ENCODE assay signal across 25 cellular contexts in genomic region chr16:725041-725376, GRCh38. TPM values are rescaled to one million over a fixed set of nuclear protein-coding genes. Genes with fewer than 3 reads are reported as not detected.
A peak's percentile ranks its signal among the peaks of the same experiment; 100 is the strongest.
DNase-seq lines count a peak whose midpoint lies in the region; ATAC-seq, FAIRE-seq and TF ChIP-seq lines count a peak whose summit lies in the region.
"Had no signal": no experiment of that assay in that cellular context is flagged by ENCODE, and none has a peak within 500 bp of the region (broad histone marks: within the 10 kb centered on the region; RNA-seq: fewer than 3 reads in every experiment).

No MANE protein-coding gene starts in this region.

- BruUV-seq in K562 (replicated peaks; lab: Mats Ljungman, UMichigan): no TSS peak

- H3K79me2 ChIP-seq in Karpas-422 (ENCODE audit: low read length): peaks cover 32% of the 10 kb centered on the region
- peaks cover 57% of the 10 kb centered on the region for H3K79me2 ChIP-seq in K562 (ENCODE audit: control insufficient read depth, insufficient read depth, low read length)

- H3K9me1 ChIP-seq in K562 (ENCODE audit: control insufficient read depth, insufficient read depth, low read length): no peaks in the 10 kb centered on the region

- DNase-seq in CD4-positive, CD25-positive, alpha-beta regulatory T cell: no peak
- DNase-seq in Karpas-422 (no peak), K562 (ENCODE audit: extremely low read depth in 1 of 4, low spot score in 3 of 4) (no peak), DMS53 treated with DMSO at 0.1 percent for 48 hours (lab: John Stamatoyannopoulos, UW; ENCODE audit: unreplicated experiment) (no peak), left lung (no peak), nucleus accumbens (lab: John Stamatoyannopoulos, UW) (no peak), GM03348 (ENCODE audit: low spot score) (no peak)
- no peak for DNase-seq in stimulated activated naive B cell treated with anti-CD40 and anti-IgM and Interleukin-4, amounts not matched to agents 10 μg/mL and 1 μg/mL and 100 μg/mL, for 72 hours
- DNase-seq: AML-193; Caco-2; DMS 273 treated with DMSO at 0.1 percent for 48 hours; DND-41; KG1; NCI-H1105 treated with DMSO at 0.1 percent for 48 hours; NCI-H1694; NCI-H2081; NCI-H524; NCI-H774; NK-92 treated with Interleukin-12 subunit alpha and Interleukin-12 subunit beta, amount 100 ng/mL, for 24 hours; Peyer's patch had no signal

- no peaks in the 10 kb centered on the region for H3K27me3 Mint-ChIP-seq in CD4-positive, CD25-positive, alpha-beta regulatory T cell
- H3K27me3 Mint-ChIP-seq in stimulated activated naive B cell treated with anti-CD40 and anti-IgM and Interleukin-4, amounts not matched to agents 10 μg/mL and 1 μg/mL and 100 μg/mL, for 72 hours: no peaks in the 10 kb centered on the region

- no peak overlapping the region for H3K4me3 ChIP-seq in CD4-positive, CD25-positive, alpha-beta regulatory T cell (ENCODE audit: low read depth, low read length)
- H3K4me3 ChIP-seq in Karpas-422 (ENCODE audit: low read length) (peak overlapping the region; percentile 73; the same call in 1 of the 2 replicates), K562 (no peak overlapping the region), left lung (no peak overlapping the region)
- H3K4me3 ChIP-seq: GM23338, HAP-1, Peyer's patch, SJSA1 had no signal

- H3K4me2 ChIP-seq in Karpas-422 (ENCODE audit: low read depth, low read length, poor library complexity, severe bottlenecking) (peak overlapping the region; percentile 89), K562 (ENCODE audit: insufficient read depth, low read length) (no peak overlapping the region)
- H3K4me2 ChIP-seq: GM23338 had no signal

- H2AFZ ChIP-seq in Karpas-422 (ENCODE audit: low read length) (no peak overlapping the region), K562 (ENCODE audit: low read depth, low read length) (no peak overlapping the region)
- H2AFZ ChIP-seq: GM23338 had no signal

- no peak for ATAC-seq in CD4-positive, CD25-positive, alpha-beta regulatory T cell (ENCODE audit: low read depth in 2 of 2)
- ATAC-seq in K562 (no peak), left lung (no peak)
- ATAC-seq in stimulated activated naive B cell treated with anti-CD40 and anti-IgM and Interleukin-4, amounts not matched to agents 10 μg/mL and 1 μg/mL and 100 μg/mL, for 72 hours (replicated peaks): no peak
- ATAC-seq: GM23338, Right ventricle myocardium inferior had no signal

- H3K36me3 Mint-ChIP-seq in CD4-positive, CD25-positive, alpha-beta regulatory T cell: no peaks in the 10 kb centered on the region
- H3K36me3 Mint-ChIP-seq in stimulated activated naive B cell treated with anti-CD40 and anti-IgM and Interleukin-4, amounts not matched to agents 10 μg/mL and 1 μg/mL and 100 μg/mL, for 72 hours: peaks cover 0 to 6% of the 10 kb centered on the region in 2 donors

- H3K9ac ChIP-seq in Karpas-422 (ENCODE audit: low read length): peak overlapping the region; percentile 75
- peak overlapping the region in 1 of 2 experiments; percentile 59; a peak in 2 of 4 replicates for H3K9ac ChIP-seq in K562 (ENCODE audit: insufficient read depth in 1 of 2, low read depth in 2 of 2, low read length in 2 of 2)

- H3K4me1 ChIP-seq in CD4-positive, CD25-positive, alpha-beta regulatory T cell (ENCODE audit: control insufficient read depth, insufficient read depth, low read length, poor library complexity, severe bottlenecking): peaks cover 49% of the 10 kb centered on the region
- H3K4me1 ChIP-seq in Karpas-422 (ENCODE audit: low read length): peaks cover 82% of the 10 kb centered on the region
- peaks cover 15 to 97% of the 10 kb centered on the region in 2 experiments for H3K4me1 ChIP-seq in K562 (replicated peaks in 1 of 2; ENCODE audit: control insufficient read depth in 2 of 2, insufficient read depth in 2 of 2, low read length in 2 of 2)
- peaks cover 16 to 48% of the 10 kb centered on the region in 2 donors for H3K4me1 ChIP-seq in left lung

- H3K27me3 ChIP-seq in CD4-positive, CD25-positive, alpha-beta regulatory T cell (ENCODE audit: control insufficient read depth, insufficient read depth, low read length): no peaks in the 10 kb centered on the region
- no peaks in the 10 kb centered on the region for H3K27me3 ChIP-seq in Karpas-422 (ENCODE audit: low read length)
- no peaks in the 10 kb centered on the region for H3K27me3 ChIP-seq in K562 (ENCODE audit: control insufficient read depth in 2 of 2, insufficient read depth in 2 of 2, low read length in 2 of 2)
- peaks cover 0 to 51% of the 10 kb centered on the region in 2 donors for H3K27me3 ChIP-seq in left lung

- H3K4me1 Mint-ChIP-seq in CD4-positive, CD25-positive, alpha-beta regulatory T cell: peaks cover 0 to 28% (median 1%) of the 10 kb centered on the region in 4 donors
- peaks cover 16 to 42% of the 10 kb centered on the region in 2 donors for H3K4me1 Mint-ChIP-seq in stimulated activated naive B cell treated with anti-CD40 and anti-IgM and Interleukin-4, amounts not matched to agents 10 μg/mL and 1 μg/mL and 100 μg/mL, for 72 hours

- FAIRE-seq in K562 (lab: Jason Lieb, UNC): no peak
- FAIRE-seq: GM12892 had no signal

- H3K36me3 ChIP-seq in CD4-positive, CD25-positive, alpha-beta regulatory T cell (ENCODE audit: control insufficient read depth, insufficient read depth, low read length): no peaks in the 10 kb centered on the region
- H3K36me3 ChIP-seq in Karpas-422 (ENCODE audit: insufficient read depth, low read length) (0 out of 2 replicates have a peak, but pooled peaks cover 3% of the 10 kb centered on the region), K562 (ENCODE audit: control insufficient read depth, insufficient read depth, low read length) (peaks cover 21% of the 10 kb centered on the region; the same call in 1 of the 3 replicates), left lung (peaks cover 0 to 7% of the 10 kb centered on the region in 2 donors)

- H3K4me3 Mint-ChIP-seq in CD4-positive, CD25-positive, alpha-beta regulatory T cell: peak overlapping the region; percentile 47 to 76 (median 54)
- H3K4me3 Mint-ChIP-seq in stimulated activated naive B cell treated with anti-CD40 and anti-IgM and Interleukin-4, amounts not matched to agents 10 μg/mL and 1 μg/mL and 100 μg/mL, for 72 hours: no peak overlapping the region
- H3K4me3 Mint-ChIP-seq: GM23338 had no signal

- H3K9me3 ChIP-seq in CD4-positive, CD25-positive, alpha-beta regulatory T cell (ENCODE audit: control insufficient read depth in 2 of 2, low read length in 2 of 2): no peaks in the 10 kb centered on the region
- H3K9me3 ChIP-seq in Karpas-422 (ENCODE audit: low read length): no peaks in the 10 kb centered on the region
- H3K9me3 ChIP-seq in K562 (replicated peaks; ENCODE audit: control insufficient read depth, insufficient read depth, low read depth, low read length): no peaks in the 10 kb centered on the region
- no peaks in the 10 kb centered on the region for H3K9me3 ChIP-seq in left lung
- H3K9me3 ChIP-seq: Caco-2, HAP-1, Peyer's patch had no signal

- in situ Hi-C loops in K562 (cut with MboI): no loop called here

- no peak for TF ChIP-seq RAD21 in K562 (CRISPR knock-in tag; conservative IDR thresholded peaks at IDR 0.05 in 1 of 2, IDR thresholded peaks at IDR 0.05 in 1 of 2)

- TF ChIP-seq CTCF in K562 (IDR thresholded peaks at IDR 0.05 in 2 of 3, conservative IDR thresholded peaks at IDR 0.05 in 1 of 3; ENCODE audit: insufficient read depth in 2 of 3, low read depth in 1 of 3, low read length in 3 of 3) (no peak), left lung (IDR thresholded peaks at IDR 0.05) (no peak)

- H3K9me2 ChIP-seq in Karpas-422 (replicated peaks; ENCODE audit: insufficient read depth, low read length): no peaks in the 10 kb centered on the region

- TF ChIP-seq EP300 in K562 (IDR thresholded peaks at IDR 0.05; ENCODE audit: low read length): no peak

- TF ChIP-seq POLR2A in K562 (conservative IDR thresholded peaks at IDR 0.05): no peak; the same call in 1 of the 2 replicates

- intact Hi-C loops in K562 (cut with micrococcal nuclease): no loop called here
- intact Hi-C loops in left lung (cut with DNase I): no loop called here

- H3K9me3 Mint-ChIP-seq in CD4-positive, CD25-positive, alpha-beta regulatory T cell: no peaks in the 10 kb centered on the region
- H3K9me3 Mint-ChIP-seq in stimulated activated naive B cell treated with anti-CD40 and anti-IgM and Interleukin-4, amounts not matched to agents 10 μg/mL and 1 μg/mL and 100 μg/mL, for 72 hours: no peaks in the 10 kb centered on the region
- H3K9me3 Mint-ChIP-seq: GM23338 had no signal

- 70% methylated on average over 4 of the region's 7 CpGs for WGBS in K562 (ENCODE audit: insufficient coverage, low coverage, missing lambda C conversion rate)

- POLR2A ChIA-PET in K562 (lab: Yijun Ruan, JAX): interaction anchor here (0.5 to 4.5 kb wide), 6 partner anchors 9 to 47 kb away, joined by 3 to 25 read pairs (median 3); partner anchors contain the start of genes CIAO3 and METRN

- H4K20me1 ChIP-seq in Karpas-422 (ENCODE audit: insufficient read depth, low read depth, low read length) (peaks cover 8% of the 10 kb centered on the region), K562 (replicated peaks; ENCODE audit: control insufficient read depth, insufficient read depth, low read length) (no peaks in the 10 kb centered on the region; the same call in 1 of the 2 replicates)

- no peak overlapping the region for H3K27ac ChIP-seq in CD4-positive, CD25-positive, alpha-beta regulatory T cell (ENCODE audit: insufficient read depth, low read length, poor library complexity, severe bottlenecking)
- peak overlapping the region; percentile 91 for H3K27ac ChIP-seq in Karpas-422 (ENCODE audit: low read length)
- no peak overlapping the region for H3K27ac ChIP-seq in K562 (ENCODE audit: extremely low read depth, low read depth, low read length)
- H3K27ac ChIP-seq in left lung: no peak overlapping the region
- H3K27ac ChIP-seq: SJSA1 had no signal

- H3K27ac Mint-ChIP-seq in CD4-positive, CD25-positive, alpha-beta regulatory T cell: no peak overlapping the region
- H3K27ac Mint-ChIP-seq in stimulated activated naive B cell treated with anti-CD40 and anti-IgM and Interleukin-4, amounts not matched to agents 10 μg/mL and 1 μg/mL and 100 μg/mL, for 72 hours: peak overlapping the region; percentile 80
- H3K27ac Mint-ChIP-seq: GM23338 had no signal

- CTCF ChIA-PET in K562 (lab: Yijun Ruan, JAX; ENCODE audit: low intra/inter-chr PET ratio): no interaction called here

RNA-seq across cellular contexts. Expression of gene CCDC78, which starts 1.2 kb away (rescaled TPM):
- 2.5 TPM for total RNA-seq in CD4-positive, CD25-positive, alpha-beta regulatory T cell
- polyA plus RNA-seq in CD4-positive, CD25-positive, alpha-beta regulatory T cell: under 1 TPM; 0.37 to 0.70 (median 0.43) TPM
- 29.4 and 110 TPM in 2 replicates for total RNA-seq in Karpas-422 (2014; rRNA removed; shearing (Covaris generic); ENCODE audit: low replicate concordance)
- total RNA-seq in K562 (2011; cell fraction: chromatin; rRNA removed; ENCODE audit: low replicate concordance): 12.8 and 51.1 TPM in 2 replicates
- total RNA-seq in K562 (2011; cell fraction: nucleolus; rRNA removed): 36.0 and 37.1 TPM in 2 replicates
- total RNA-seq in K562 (2011; cell fraction: nucleoplasm; rRNA removed): 14.0 and 15.0 TPM in 2 replicates
- total RNA-seq in K562 (2014; rRNA removed) (5.7 and 10.6 TPM in 2 replicates), K562 (2014; rRNA removed; fragmentation: Illumina TruSeq; extraction: Trizol) (0.57 and 0.76 TPM in 2 replicates), K562 (2015; rRNA removed; fragmentation: Illumina TruSeq; extraction: Trizol) (2.9 and 3.1 TPM in 2 replicates), K562 (2021) (13.4 and 14.4 TPM in 2 replicates), left lung (10 to 100 TPM in 1 of 2 donors, under 1 TPM in 1; 0.96 to 13.7 TPM)
- polyA plus RNA-seq in K562 (2011; rRNA removed) (3.0 and 5.9 TPM in 2 replicates), K562 (2014; fragmentation: Illumina TruSeq; extraction: Trizol) (2.6 and 2.8 TPM in 2 replicates), K562 (2014; fragmentation: Nextera tagmentation; extraction: Ambion mirVana) (under 1 TPM; 0.24 to 0.29 TPM), K562 (2014; rRNA removed) (17.7 and 20.6 TPM in 2 replicates)
- 2.5 and 5.1 TPM in 2 replicates for polyA plus RNA-seq in K562 (2011; cell fraction: cytosol; rRNA removed)
- polyA plus RNA-seq in K562 (2011; cell fraction: nucleus; rRNA removed): 66.9 and 107 TPM in 2 replicates
- 6.2 and 9.5 TPM in 2 replicates for polyA plus RNA-seq in K562 (2012)
- 0.39 TPM in 2 replicates for polyA minus RNA-seq in K562 (2011; rRNA and poly(A)+ RNA removed)
- not detected in 2 replicates for polyA minus RNA-seq in K562 (2011; cell fraction: cytosol; rRNA and poly(A)+ RNA removed)
- 8.8 and 8.9 TPM in 2 replicates for polyA minus RNA-seq in K562 (2011; cell fraction: nucleus; rRNA and poly(A)+ RNA removed)

RNA-seq across cellular contexts. Expression of gene HAGHL, which starts 1.9 kb away (rescaled TPM):
- 15.6 TPM for total RNA-seq in CD4-positive, CD25-positive, alpha-beta regulatory T cell
- polyA plus RNA-seq in CD4-positive, CD25-positive, alpha-beta regulatory T cell: 1 to 10 TPM; 2.2 to 4.3 (median 3.2) TPM
- 57.4 and 159 TPM in 2 replicates for total RNA-seq in Karpas-422 (2014; rRNA removed; shearing (Covaris generic); ENCODE audit: low replicate concordance)
- 38.5 and 167 TPM in 2 replicates for total RNA-seq in K562 (2011; cell fraction: chromatin; rRNA removed; ENCODE audit: low replicate concordance)
- 219 TPM in 2 replicates for total RNA-seq in K562 (2011; cell fraction: nucleolus; rRNA removed)
- total RNA-seq in K562 (2011; cell fraction: nucleoplasm; rRNA removed): 62.9 and 89.5 TPM in 2 replicates
- total RNA-seq in K562 (2014; rRNA removed): 58.2 and 59.0 TPM in 2 replicates
- total RNA-seq in K562 (2014; rRNA removed; fragmentation: Illumina TruSeq; extraction: Trizol): 3.2 and 8.2 TPM in 2 replicates
- total RNA-seq in K562 (2015; rRNA removed; fragmentation: Illumina TruSeq; extraction: Trizol): 20.7 and 22.1 TPM in 2 replicates
- 71.7 and 83.2 TPM in 2 replicates for total RNA-seq in K562 (2021)
- polyA plus RNA-seq in K562 (2011; rRNA removed): 27.0 and 41.6 TPM in 2 replicates
- polyA plus RNA-seq in K562 (2011; cell fraction: cytosol; rRNA removed): 47.2 and 104 TPM in 2 replicates
- 438 and 737 TPM in 2 replicates for polyA plus RNA-seq in K562 (2011; cell fraction: nucleus; rRNA removed)
- polyA plus RNA-seq in K562 (2012): 30.6 and 41.2 TPM in 2 replicates
- polyA plus RNA-seq in K562 (2014; fragmentation: Illumina TruSeq; extraction: Trizol): 7.2 and 13.6 TPM in 2 replicates
- under 1 TPM; 0.31 to 0.48 TPM for polyA plus RNA-seq in K562 (2014; fragmentation: Nextera tagmentation; extraction: Ambion mirVana)
- 69.8 and 83.4 TPM in 2 replicates for polyA plus RNA-seq in K562 (2014; rRNA removed)
- polyA minus RNA-seq in K562 (2011; rRNA and poly(A)+ RNA removed): 1.2 and 3.7 TPM in 2 replicates
- polyA minus RNA-seq in K562 (2011; cell fraction: cytosol; rRNA and poly(A)+ RNA removed): 12.6 and 13.3 TPM in 2 replicates
- polyA minus RNA-seq in K562 (2011; cell fraction: nucleus; rRNA and poly(A)+ RNA removed): 37.4 and 41.3 TPM in 2 replicates
- total RNA-seq in left lung: 1 to 10 TPM; 8.7 to 9.9 TPM

RNA-seq across cellular contexts. Expression of gene ANTKMT, which starts 4.1 kb away (rescaled TPM):
- 13.6 TPM for total RNA-seq in CD4-positive, CD25-positive, alpha-beta regulatory T cell
- polyA plus RNA-seq in CD4-positive, CD25-positive, alpha-beta regulatory T cell: 10 to 100 TPM; 60.3 to 85.9 (median 64.4) TPM
- total RNA-seq in Karpas-422 (2014; rRNA removed; shearing (Covaris generic); ENCODE audit: low replicate concordance): 19.8 and 53.3 TPM in 2 replicates
- 7.6 and 54.6 TPM in 2 replicates for total RNA-seq in K562 (2011; cell fraction: chromatin; rRNA removed; ENCODE audit: low replicate concordance)
- total RNA-seq in K562 (2011; cell fraction: nucleolus; rRNA removed): 105 and 120 TPM in 2 replicates
- 30.9 and 33.4 TPM in 2 replicates for total RNA-seq in K562 (2011; cell fraction: nucleoplasm; rRNA removed)
- 170 and 221 TPM in 2 replicates for total RNA-seq in K562 (2014; rRNA removed)
- total RNA-seq in K562 (2014; rRNA removed; fragmentation: Illumina TruSeq; extraction: Trizol): 2.3 and 4.3 TPM in 2 replicates
- total RNA-seq in K562 (2015; rRNA removed; fragmentation: Illumina TruSeq; extraction: Trizol): 39.9 and 47.1 TPM in 2 replicates
- 217 and 240 TPM in 2 replicates for total RNA-seq in K562 (2021)
- polyA plus RNA-seq in K562 (2011; rRNA removed): 19.1 and 26.3 TPM in 2 replicates
- 53.5 and 239 TPM in 2 replicates for polyA plus RNA-seq in K562 (2011; cell fraction: cytosol; rRNA removed)
- polyA plus RNA-seq in K562 (2011; cell fraction: nucleus; rRNA removed): 99.3 and 186 TPM in 2 replicates
- polyA plus RNA-seq in K562 (2012): 31.0 and 45.4 TPM in 2 replicates
- 2.8 and 9.0 TPM in 2 replicates for polyA plus RNA-seq in K562 (2014; fragmentation: Illumina TruSeq; extraction: Trizol)
- polyA plus RNA-seq in K562 (2014; fragmentation: Nextera tagmentation; extraction: Ambion mirVana): 1 to 10 TPM in 1 of 2 experiments, under 1 TPM in 1; 0.58 to 2.1 TPM
- 158 and 161 TPM in 2 replicates for polyA plus RNA-seq in K562 (2014; rRNA removed)
- 0.42 and 0.48 TPM in 2 replicates for polyA minus RNA-seq in K562 (2011; rRNA and poly(A)+ RNA removed)
- polyA minus RNA-seq in K562 (2011; cell fraction: cytosol; rRNA and poly(A)+ RNA removed): 17.5 and 22.8 TPM in 2 replicates
- polyA minus RNA-seq in K562 (2011; cell fraction: nucleus; rRNA and poly(A)+ RNA removed): 37.1 and 45.1 TPM in 2 replicates
- 10 to 100 TPM; 45.8 to 52.9 TPM for total RNA-seq in left lung

RNA-seq across cellular contexts. Expression of gene METRN, which starts 10.1 kb away (rescaled TPM):
- 4.6 TPM for total RNA-seq in CD4-positive, CD25-positive, alpha-beta regulatory T cell
- polyA plus RNA-seq in CD4-positive, CD25-positive, alpha-beta regulatory T cell: 10 to 100 TPM; 14.3 to 24.1 (median 17.7) TPM
- total RNA-seq in Karpas-422 (2014; rRNA removed; shearing (Covaris generic); ENCODE audit: low replicate concordance): 25.2 and 132 TPM in 2 replicates
- 7.3 and 31.7 TPM in 2 replicates for total RNA-seq in K562 (2011; cell fraction: chromatin; rRNA removed; ENCODE audit: low replicate concordance)
- total RNA-seq in K562 (2011; cell fraction: nucleolus; rRNA removed): 28.0 and 30.0 TPM in 2 replicates
- 19.2 and 20.2 TPM in 2 replicates for total RNA-seq in K562 (2011; cell fraction: nucleoplasm; rRNA removed)
- total RNA-seq in K562 (2014; rRNA removed): 89.8 and 111 TPM in 2 replicates
- total RNA-seq in K562 (2014; rRNA removed; fragmentation: Illumina TruSeq; extraction: Trizol): 1.0 and 2.0 TPM in 2 replicates
- 17.7 and 23.9 TPM in 2 replicates for total RNA-seq in K562 (2015; rRNA removed; fragmentation: Illumina TruSeq; extraction: Trizol)
- 73.5 and 79.2 TPM in 2 replicates for total RNA-seq in K562 (2021)
- polyA plus RNA-seq in K562 (2011; rRNA removed): 15.4 and 33.4 TPM in 2 replicates
- polyA plus RNA-seq in K562 (2011; cell fraction: cytosol; rRNA removed): 34.9 and 189 TPM in 2 replicates
- 44.8 and 72.6 TPM in 2 replicates for polyA plus RNA-seq in K562 (2011; cell fraction: nucleus; rRNA removed)
- polyA plus RNA-seq in K562 (2012): 21.7 and 27.0 TPM in 2 replicates
- 3.0 and 8.7 TPM in 2 replicates for polyA plus RNA-seq in K562 (2014; fragmentation: Illumina TruSeq; extraction: Trizol)
- 1 to 10 TPM in 1 of 2 experiments, under 1 TPM in 1; 0.20 to 1.2 TPM for polyA plus RNA-seq in K562 (2014; fragmentation: Nextera tagmentation; extraction: Ambion mirVana)
- 73.3 and 90.1 TPM in 2 replicates for polyA plus RNA-seq in K562 (2014; rRNA removed)
- polyA minus RNA-seq in K562 (2011; rRNA and poly(A)+ RNA removed): 1.9 and 2.5 TPM in 2 replicates
- polyA minus RNA-seq in K562 (2011; cell fraction: cytosol; rRNA and poly(A)+ RNA removed): 13.1 and 17.0 TPM in 2 replicates
- polyA minus RNA-seq in K562 (2011; cell fraction: nucleus; rRNA and poly(A)+ RNA removed): 14.6 and 14.7 TPM in 2 replicates
- 10 to 100 TPM; 37.0 to 57.3 TPM for total RNA-seq in left lung

RNA-seq across cellular contexts. Expression of gene CIAO3, which starts 15.8 kb away (rescaled TPM):
- 42.6 TPM for total RNA-seq in CD4-positive, CD25-positive, alpha-beta regulatory T cell
- polyA plus RNA-seq in CD4-positive, CD25-positive, alpha-beta regulatory T cell: 10 to 100 TPM; 17.2 to 26.6 (median 19.7) TPM
- 32.1 and 77.4 TPM in 2 replicates for total RNA-seq in Karpas-422 (2014; rRNA removed; shearing (Covaris generic); ENCODE audit: low replicate concordance)
- 110 and 324 TPM in 2 replicates for total RNA-seq in K562 (2011; cell fraction: chromatin; rRNA removed; ENCODE audit: low replicate concordance)
- 238 and 279 TPM in 2 replicates for total RNA-seq in K562 (2011; cell fraction: nucleolus; rRNA removed)
- 145 and 170 TPM in 2 replicates for total RNA-seq in K562 (2011; cell fraction: nucleoplasm; rRNA removed)
- total RNA-seq in K562 (2014; rRNA removed) (35.6 and 48.2 TPM in 2 replicates), K562 (2014; rRNA removed; fragmentation: Illumina TruSeq; extraction: Trizol) (7.3 and 7.9 TPM in 2 replicates), K562 (2015; rRNA removed; fragmentation: Illumina TruSeq; extraction: Trizol) (18.6 and 20.5 TPM in 2 replicates), K562 (2021) (30.7 and 30.9 TPM in 2 replicates), left lung (10 to 100 TPM; 26.7 to 28.2 TPM)
- polyA plus RNA-seq in K562 (2011; rRNA removed) (18.5 and 30.5 TPM in 2 replicates), K562 (2014; fragmentation: Illumina TruSeq; extraction: Trizol) (17.1 and 18.7 TPM in 2 replicates), K562 (2014; fragmentation: Nextera tagmentation; extraction: Ambion mirVana) (1 to 10 TPM; 2.2 to 2.4 TPM), K562 (2014; rRNA removed) (31.0 and 38.2 TPM in 2 replicates)
- polyA plus RNA-seq in K562 (2011; cell fraction: cytosol; rRNA removed): 24.1 and 25.8 TPM in 2 replicates
- polyA plus RNA-seq in K562 (2011; cell fraction: nucleus; rRNA removed): 101 and 104 TPM in 2 replicates
- 22.4 and 34.2 TPM in 2 replicates for polyA plus RNA-seq in K562 (2012)
- 13.5 and 15.4 TPM in 2 replicates for polyA minus RNA-seq in K562 (2011; rRNA and poly(A)+ RNA removed)
- polyA minus RNA-seq in K562 (2011; cell fraction: cytosol; rRNA and poly(A)+ RNA removed): 9.9 and 14.8 TPM in 2 replicates
- 52.0 and 78.0 TPM in 2 replicates for polyA minus RNA-seq in K562 (2011; cell fraction: nucleus; rRNA and poly(A)+ RNA removed)

Comparison
In these comparisons a context has a peak if more than half of its experiments do, and no peak if none do; other contexts are left out.
1. H3K4me3 Mint-ChIP-seq: peak in CD4-positive, CD25-positive, alpha-beta regulatory T cell (4 of 4); none in stimulated activated naive B cell treated with anti-CD40 and anti-IgM and Interleukin-4, amounts not matched to agents 10 μg/mL and 1 μg/mL and 100 μg/mL, for 72 hours (0 of 2).